Comparison of ENCODE assay signal across 26 cellular contexts in the genomic region with DNA sequence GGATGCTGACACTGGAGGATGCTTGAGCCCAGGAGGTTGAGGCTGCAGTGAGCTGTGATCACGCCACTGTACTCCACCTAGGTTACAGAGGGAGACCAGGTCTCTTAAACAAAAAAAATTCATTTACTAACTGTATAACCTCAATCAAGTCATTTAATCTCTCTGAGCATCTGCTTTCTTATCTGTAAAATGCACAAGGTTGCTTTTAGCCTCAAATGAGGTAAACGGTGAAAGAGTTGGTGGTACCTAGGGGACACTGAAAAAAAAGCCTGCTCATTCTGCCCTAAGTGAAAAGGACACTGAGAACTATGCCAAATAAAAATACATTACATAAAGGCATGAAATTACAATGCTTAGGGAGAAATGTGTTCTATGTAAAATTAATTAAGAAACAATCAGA. TPM values are rescaled to one million over a fixed set of nuclear protein-coding genes. Genes with fewer than 3 reads are reported as not detected.
A peak's percentile ranks its signal among the peaks of the same experiment; 100 is the strongest.
DNase-seq lines count a peak whose midpoint lies in the region; ATAC-seq and TF ChIP-seq lines count a peak whose summit lies in the region.
"Had no signal": no experiment of that assay in that cellular context is flagged by ENCODE, and none has a peak within 500 bp of the region (broad histone marks: within the 10 kb centered on the region; RNA-seq: fewer than 3 reads in every experiment).

No MANE protein-coding gene starts in this region.

- intact Hi-C loops in left colon (cut with DNase I, micrococcal nuclease) = no loop called here

- no peak for TF ChIP-seq POLR2A in erythroblast (IDR thresholded peaks at IDR 0.05; ENCODE audit: low read length)

- ATAC-seq in GM19452 (IDR thresholded peaks at IDR 0.05; ENCODE audit: unreplicated experiment) = no peak
- no peak for ATAC-seq in left colon
- ATAC-seq: GM12878 had no signal

- peak; percentile 39 for DNase-seq in Jurkat, Clone E6-1 (ENCODE audit: low read depth, low spot score)
- DNase-seq in SK-N-DZ (ENCODE audit: low spot score) (peak; percentile 29), erythroblast (lab: John Stamatoyannopoulos, UW) (peak; percentile 46 to 79), left colon (no peak)
- DNase-seq: 8988T; ACHN; BE2C; C1 segment of cervical spinal cord; CD4-positive, alpha-beta memory T cell; CD4-positive, CD25-positive, alpha-beta regulatory T cell; CD8-positive, alpha-beta memory T cell; COR-L47; DMS 273 treated with DMSO at 0.1 percent for 48 hours; DMS153; DMS53; DMS79; DND-41; EL; GDM1 had no signal

- H3K4me3 ChIP-seq in Jurkat, Clone E6-1 (ENCODE audit: low read length) = no peak overlapping the region
- H3K4me3 ChIP-seq: BLaER1, GM12878 had no signal

RNA-seq across cellular contexts. Expression of a gene that starts 3.4 kb away (rescaled TPM):
- polyA plus RNA-seq in Jurkat, Clone E6-1 (2012; ENCODE audit: insufficient read depth, insufficient read length) = not detected
- not detected in 2 replicates for polyA plus RNA-seq in SK-N-DZ (2014; cell fraction: cytosol; rRNA removed)
- polyA plus RNA-seq in SK-N-DZ (2014; cell fraction: nucleus; rRNA removed) = not detected in 2 replicates
- not detected for total RNA-seq in left colon
- total RNA-seq: A673; CD4-positive, alpha-beta memory T cell; CD4-positive, CD25-positive, alpha-beta regulatory T cell; CD8-positive, alpha-beta memory T cell; Daoy; G401; GM12878 had no signal
- polyA plus RNA-seq: AG04450 had no signal

RNA-seq across cellular contexts. Expression of a gene that starts 31.6 kb away (rescaled TPM):
- 11.3 TPM for polyA plus RNA-seq in Jurkat, Clone E6-1 (2012; ENCODE audit: insufficient read depth, insufficient read length)
- 4.2 and 5.1 TPM in 2 replicates for polyA plus RNA-seq in SK-N-DZ (2014; cell fraction: cytosol; rRNA removed)
- polyA plus RNA-seq in SK-N-DZ (2014; cell fraction: nucleus; rRNA removed) = 12.2 and 18.5 TPM in 2 replicates
- 10 to 100 TPM; 26.6 to 28.8 TPM for total RNA-seq in left colon

Comparison
In these comparisons a context has a peak if more than half of its experiments do, and no peak if none do; other contexts are left out.
1. DNase-seq: peak in Jurkat, Clone E6-1 (single experiment), SK-N-DZ (single experiment) and erythroblast (2 of 2); none in left colon (0 of 2).